ENCODE assay signal across 10 cellular contexts in genomic region chr5:41193462-41194166, GRCh38. TPM values are rescaled to one million over a fixed set of nuclear protein-coding genes. Genes with fewer than 3 reads are reported as not detected.
DNase-seq lines count a peak whose midpoint lies in the region; ATAC-seq and TF ChIP-seq lines count a peak whose summit lies in the region.
"Had no signal": no experiment of that assay in that cellular context is flagged by ENCODE, and none has a peak within 500 bp of the region (broad histone marks: within the 10 kb centered on the region; RNA-seq: fewer than 3 reads in every experiment).

No MANE protein-coding gene starts in this region.

- no peaks in the 10 kb centered on the region for H3K9me3 ChIP-seq in skeletal muscle tissue (ENCODE audit: control insufficient read depth in 3 of 3, low read length in 3 of 3)
- H3K9me3 ChIP-seq: SJCRH30 had no signal

- no peaks in the 10 kb centered on the region for H3K36me3 ChIP-seq in skeletal muscle tissue (ENCODE audit: control insufficient read depth in 3 of 3, insufficient read depth in 3 of 3, low read length in 3 of 3)
- H3K36me3 ChIP-seq: SJCRH30 had no signal

- in situ Hi-C loops in astrocyte of the spinal cord (cut with HindIII; ENCODE audit: low sequenced_read_pairs), result no loop called here

- H3K4me3 ChIP-seq in astrocyte of the spinal cord (ENCODE audit: low read depth, low read length) (no peak overlapping the region), skeletal muscle tissue (ENCODE audit: low read length in 3 of 3) (no peak overlapping the region)
- H3K4me3 ChIP-seq: SJCRH30 had no signal

- DNase-seq in HCEC 1CT (peak; percentile 20), astrocyte of the spinal cord (ENCODE audit: low read depth, low spot score) (peak; percentile 96), hippocampal formation (lab: John Stamatoyannopoulos, UW) (peak; percentile 1 to 8), foreskin melanocyte (no peak), RPMI8226 (no peak), GM20000 (ENCODE audit: low spot score) (no peak)
- DNase-seq: activated T-cell treated with anti-CD3 and anti-CD28 coated beads, Interleukin-2, amount 50 U/mL, for 1 hour had no signal

- TF ChIP-seq CTCF in astrocyte of the spinal cord (IDR thresholded peaks at IDR 0.05; ENCODE audit: low read depth, low read length) (no peak), GM20000 (IDR thresholded peaks at IDR 0.05; ENCODE audit: extremely low read depth, missing control alignments) (no peak)

- no peak for ATAC-seq in HG03045 (IDR thresholded peaks at IDR 0.05; ENCODE audit: unreplicated experiment)

- H3K27ac ChIP-seq in skeletal muscle tissue (ENCODE audit: low read depth, low read length), result peak overlapping the region; percentile 41
- H3K27ac ChIP-seq: SJCRH30 had no signal

- H3K27me3 ChIP-seq in skeletal muscle tissue (ENCODE audit: control insufficient read depth in 3 of 3, insufficient read depth in 3 of 3, low read length in 3 of 3), result no peaks in the 10 kb centered on the region
- H3K27me3 ChIP-seq: SJCRH30 had no signal

- H3K9ac ChIP-seq in skeletal muscle tissue (ENCODE audit: low read depth in 1 of 3, low read length in 3 of 3), result no peak overlapping the region

- H3K4me1 ChIP-seq in skeletal muscle tissue (ENCODE audit: control insufficient read depth in 3 of 3, insufficient read depth in 3 of 3, low read length in 3 of 3), result peaks cover 2 to 4% (median 3%) of the 10 kb centered on the region in 3 donors
- H3K4me1 ChIP-seq: SJCRH30 had no signal

RNA-seq across cellular contexts. Expression of gene C6, which starts 19.7 kb away (rescaled TPM):
- not detected for total RNA-seq in skeletal muscle tissue
- total RNA-seq: SJCRH30 had no signal

Comparison
In these comparisons a context has a peak if more than half of its experiments do, and no peak if none do; other contexts are left out.
1. DNase-seq: peak in HCEC 1CT (single experiment), astrocyte of the spinal cord (single experiment) and hippocampal formation (2 of 2); none in foreskin melanocyte (single experiment), RPMI8226 (single experiment) and GM20000 (single experiment).